ENCODE assay signal across 12 cellular contexts in the genomic region with DNA sequence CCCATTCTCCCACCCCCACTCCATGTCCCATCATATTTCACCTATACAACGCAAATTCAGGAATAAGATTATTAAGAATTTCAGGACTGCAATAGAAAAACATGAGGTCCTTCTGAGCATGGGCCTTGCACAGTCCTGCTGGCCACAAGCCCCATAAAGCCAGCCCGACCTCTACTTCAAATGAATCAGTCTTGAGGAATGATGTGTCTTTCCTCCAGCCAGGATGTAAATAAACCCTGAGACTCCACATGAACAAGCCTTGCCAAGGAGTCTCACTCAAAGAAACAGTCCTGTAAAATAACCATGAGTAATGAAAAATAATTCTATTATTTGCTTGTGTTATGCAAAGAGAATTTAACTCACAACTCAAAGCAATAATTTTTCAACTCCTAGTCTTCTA.
DNase-seq lines count a peak whose midpoint lies in the region; ATAC-seq and TF ChIP-seq lines count a peak whose summit lies in the region.
"Had no signal": no experiment of that assay in that cellular context is flagged by ENCODE, and none has a peak within 500 bp of the region (broad histone marks: within the 10 kb centered on the region; RNA-seq: fewer than 3 reads in every experiment).

No MANE protein-coding gene starts in this region.

- TF ChIP-seq CTCF in HFFc6 (IDR thresholded peaks at IDR 0.05) (no peak), tibial artery (IDR thresholded peaks at IDR 0.05) (no peak), CD14-positive monocyte (IDR thresholded peaks at IDR 0.05) (no peak)

- H3K27ac ChIP-seq in tibial artery = peak overlapping the region; percentile 32 to 65
- H3K27ac ChIP-seq: lower lobe of right lung, upper lobe of left lung had no signal

- peak overlapping the region; percentile 70 for H3K27ac Mint-ChIP-seq in HFFc6
- H3K27ac Mint-ChIP-seq in CD14-positive monocyte = no peak overlapping the region
- H3K27ac Mint-ChIP-seq: progenitor cell of endocrine pancreas had no signal

- H3K27me3 Mint-ChIP-seq in HFFc6 (ENCODE audit: insufficient read depth) (peaks cover 3% of the 10 kb centered on the region; the same call in 1 of the 2 replicates), CD14-positive monocyte (ENCODE audit: low read depth in 3 of 3) (peaks cover 0 to 3% (median 0%) of the 10 kb centered on the region in 3 donors)

- H3K9me3 Mint-ChIP-seq in HFFc6 (no peaks in the 10 kb centered on the region), CD14-positive monocyte (no peaks in the 10 kb centered on the region)

- H3K4me1 Mint-ChIP-seq in HFFc6 (ENCODE audit: low read depth) (peaks cover 83% of the 10 kb centered on the region), CD14-positive monocyte (peaks cover 8% of the 10 kb centered on the region)

- peaks cover 0 to 22% (median 8%) of the 10 kb centered on the region in 4 donors for H3K4me1 ChIP-seq in tibial artery
- H3K4me1 ChIP-seq: lower lobe of right lung, upper lobe of left lung had no signal

- DNase-seq in HFFc6 = peak; percentile 94
- DNase-seq in amniotic epithelial cell (ENCODE audit: low read depth) = peak; percentile 94
- DNase-seq in glomerular visceral epithelial cell (ENCODE audit: extremely low spot score) = peak; percentile 68
- DNase-seq in tibial artery = peak; percentile 25 to 67
- no peak for DNase-seq in CD14-positive monocyte (ENCODE audit: low spot score)
- no peak for DNase-seq in left lobe of liver (ENCODE audit: low spot score)
- DNase-seq: caudate nucleus, lower lobe of right lung, upper lobe of left lung had no signal

- H3K4me3 Mint-ChIP-seq in HFFc6 = peak overlapping the region; percentile 44
- no peak overlapping the region for H3K4me3 Mint-ChIP-seq in CD14-positive monocyte

- ATAC-seq in left lobe of liver = no peak
- ATAC-seq in HG03025 (IDR thresholded peaks at IDR 0.05; ENCODE audit: low FRiP score, unreplicated experiment) = no peak
- ATAC-seq: HepG2 had no signal

- no peaks in the 10 kb centered on the region for H3K36me3 Mint-ChIP-seq in HFFc6 (ENCODE audit: low read depth)
- no peaks in the 10 kb centered on the region for H3K36me3 Mint-ChIP-seq in CD14-positive monocyte

- H3K9me3 ChIP-seq in tibial artery = no peaks in the 10 kb centered on the region
- H3K9me3 ChIP-seq: lower lobe of right lung, upper lobe of left lung had no signal

- intact Hi-C loops in tibial artery (cut with DNase I; ENCODE audit: low total_unique reads) (no loop called here), CD14-positive monocyte (cut with micrococcal nuclease) (no loop called here)

- no peak overlapping the region for H3K4me3 ChIP-seq in tibial artery
- H3K4me3 ChIP-seq: lower lobe of right lung, upper lobe of left lung had no signal

- no peaks in the 10 kb centered on the region for H3K36me3 ChIP-seq in tibial artery
- H3K36me3 ChIP-seq: lower lobe of right lung, upper lobe of left lung had no signal

- no peaks in the 10 kb centered on the region for H3K27me3 ChIP-seq in tibial artery
- H3K27me3 ChIP-seq: upper lobe of left lung had no signal

Comparison
In these comparisons a context has a peak if more than half of its experiments do, and no peak if none do; other contexts are left out.
1. DNase-seq: peak in HFFc6 (single experiment), amniotic epithelial cell (single experiment), glomerular visceral epithelial cell (single experiment) and tibial artery (2 of 2); none in CD14-positive monocyte (single experiment) and left lobe of liver (single experiment).